8 cellular contexts compared by ENCODE assay signal in genomic region chr12:12725956-12726542, GRCh38. TPM values are rescaled to one million over a fixed set of nuclear protein-coding genes. Genes with fewer than 3 reads are reported as not detected.
DNase-seq lines count a peak whose midpoint lies in the region; ATAC-seq and TF ChIP-seq lines count a peak whose summit lies in the region.

No MANE protein-coding gene starts in this region.

- H3K4me3 ChIP-seq in DND-41 (ENCODE audit: low read depth in 1 of 2, low read length in 2 of 2) (peak overlapping the region; percentile 63 to 69), NB4 (ENCODE audit: low read depth, low read length) (peak overlapping the region; percentile 94), endocrine pancreas (ENCODE audit: control insufficient read depth, insufficient read depth, low read length) (peak overlapping the region; percentile 87), neuronal stem cell (ENCODE audit: low read length in 2 of 2) (peak overlapping the region; percentile 84)

- H2AFZ ChIP-seq in DND-41 (ENCODE audit: low read depth, low read length) (peak overlapping the region; percentile 53), neuronal stem cell (ENCODE audit: low read length) (peak overlapping the region; percentile 89)

- H3K9ac ChIP-seq in DND-41 (ENCODE audit: low read depth, low read length), result peak overlapping the region; percentile 100
- H3K9ac ChIP-seq in endocrine pancreas (ENCODE audit: control insufficient read depth, insufficient read depth, low read length), result no peak overlapping the region
- peak overlapping the region; percentile 97 for H3K9ac ChIP-seq in neuronal stem cell (ENCODE audit: low read depth, low read length, poor library complexity)

- no peak overlapping the region for H2BK15ac ChIP-seq in neuronal stem cell (ENCODE audit: low read length)

- no peak overlapping the region for H4K8ac ChIP-seq in neuronal stem cell (ENCODE audit: low read depth, low read length)

- no CpG with 5 or more reads among the region's 26 CpGs for WGBS in neuronal stem cell (ENCODE audit: extremely low coverage in 2 of 2, insufficient read length in 2 of 2, insufficient replicate concordance in 1 of 2), 2 donors

- H4K91ac ChIP-seq in neuronal stem cell (ENCODE audit: low read depth, low read length, poor library complexity), result no peak overlapping the region

- TF ChIP-seq CTCF in DND-41 (IDR thresholded peaks at IDR 0.05; ENCODE audit: borderline replicate concordance, extremely low read depth, low read length, poor library complexity, severe bottlenecking) (no peak), NB4 (IDR thresholded peaks at IDR 0.05; ENCODE audit: low read depth, low read length) (no peak)

- no peak for ATAC-seq in DND-41 (ENCODE audit: insufficient read depth, low read depth)
- ATAC-seq in HG03135 (IDR thresholded peaks at IDR 0.05; ENCODE audit: unreplicated experiment), result no peak
- ATAC-seq in GM19328 (IDR thresholded peaks at IDR 0.05; ENCODE audit: unreplicated experiment), result no peak
- ATAC-seq in GM19452 (IDR thresholded peaks at IDR 0.05; ENCODE audit: unreplicated experiment), result no peak

- no peak overlapping the region for H3K4ac ChIP-seq in neuronal stem cell (ENCODE audit: low read length)

- H2BK5ac ChIP-seq in neuronal stem cell (ENCODE audit: low read length), result peak overlapping the region; percentile 99

- TF ChIP-seq POLR2A in NB4 (IDR thresholded peaks at IDR 0.05; ENCODE audit: extremely low read depth, insufficient read length), result no peak

- H2AK5ac ChIP-seq in neuronal stem cell (ENCODE audit: low read depth, low read length), result no peak overlapping the region

- peaks cover 22% of the 10 kb centered on the region for H3K36me3 ChIP-seq in DND-41 (ENCODE audit: insufficient read depth, low read length)
- H3K36me3 ChIP-seq in endocrine pancreas (ENCODE audit: control insufficient read depth, insufficient read depth, low read length), result no peaks in the 10 kb centered on the region
- H3K36me3 ChIP-seq in neuronal stem cell (replicated peaks in 1 of 2; ENCODE audit: control insufficient read depth in 2 of 2, insufficient read depth in 2 of 2, low read length in 2 of 2), result peaks cover 0 to 29% of the 10 kb centered on the region in 2 donors

- peaks cover 89% of the 10 kb centered on the region for H3K79me2 ChIP-seq in DND-41 (ENCODE audit: insufficient read depth, low read length)

- peaks cover 6% of the 10 kb centered on the region; the same call in 1 of the 2 replicates for H4K20me1 ChIP-seq in DND-41 (ENCODE audit: insufficient read depth, low read length)

- H3K23ac ChIP-seq in neuronal stem cell (ENCODE audit: low read depth, low read length, poor library complexity), result peak overlapping the region; percentile 97

- peak overlapping the region; percentile 73 for H2BK12ac ChIP-seq in neuronal stem cell (ENCODE audit: low read length)

- H3K27ac ChIP-seq in DND-41 (ENCODE audit: low read length), result peak overlapping the region; percentile 89
- H3K27ac ChIP-seq in neuronal stem cell (replicated peaks; ENCODE audit: low read length), result peak overlapping the region; percentile 100

- no peaks in the 10 kb centered on the region for H3K27me3 ChIP-seq in DND-41 (ENCODE audit: insufficient read depth, low read length, poor library complexity)
- H3K27me3 ChIP-seq in endocrine pancreas (ENCODE audit: control insufficient read depth, insufficient read depth, low read length), result no peaks in the 10 kb centered on the region
- H3K27me3 ChIP-seq in neuronal stem cell (ENCODE audit: control insufficient read depth in 3 of 3, insufficient read depth in 3 of 3, low read depth in 1 of 3, low read length in 3 of 3), result no peaks in the 10 kb centered on the region

- DNase-seq in DND-41 (no peak), NB4 (ENCODE audit: low read depth) (no peak), neuronal stem cell (ENCODE audit: low spot score) (no peak), dedifferentiated amniotic fluid mesenchymal stem cell (ENCODE audit: extremely low spot score) (no peak)

- peak overlapping the region; percentile 99 for H3K18ac ChIP-seq in neuronal stem cell (ENCODE audit: low read length)

- peaks cover 4% of the 10 kb centered on the region for H3K79me1 ChIP-seq in neuronal stem cell (ENCODE audit: low read depth, low read length)

- H3K14ac ChIP-seq in neuronal stem cell (ENCODE audit: low read length), result peak overlapping the region; percentile 8

- no peak overlapping the region for H2BK120ac ChIP-seq in neuronal stem cell (ENCODE audit: low read depth, low read length)

- peak overlapping the region; percentile 71 for H3K4me2 ChIP-seq in DND-41 (ENCODE audit: insufficient read depth, low read length)
- H3K4me2 ChIP-seq in neuronal stem cell (ENCODE audit: insufficient read depth, low read length, poor library complexity, severe bottlenecking), result peak overlapping the region; percentile 80

- H3K9me3 ChIP-seq in DND-41 (ENCODE audit: insufficient read depth, low read length, severe bottlenecking) (no peaks in the 10 kb centered on the region), endocrine pancreas (ENCODE audit: control insufficient read depth, low read length) (no peaks in the 10 kb centered on the region), neuronal stem cell (replicated peaks in 1 of 2; ENCODE audit: control insufficient read depth in 2 of 2, insufficient read depth in 1 of 2, low read depth in 1 of 2, low read length in 2 of 2) (no peaks in the 10 kb centered on the region)

- H3K4me1 ChIP-seq in DND-41 (ENCODE audit: insufficient read depth, low read length) (peaks cover 54% of the 10 kb centered on the region), endocrine pancreas (ENCODE audit: control insufficient read depth, insufficient read depth, low read length) (peaks cover 28% of the 10 kb centered on the region), neuronal stem cell (ENCODE audit: control insufficient read depth in 2 of 2, insufficient read depth in 1 of 2, low read depth in 1 of 2, low read length in 2 of 2) (peaks cover 0 to 15% of the 10 kb centered on the region in 2 donors)

RNA-seq across cellular contexts. Expression of gene CDKN1B, which starts 8.9 kb away (rescaled TPM):
- polyA plus RNA-seq in neuronal stem cell (2013, experiment 1 of 2), result 49.7 TPM
- polyA plus RNA-seq in neuronal stem cell (2013, experiment 2 of 2), result 51.1 TPM

RNA-seq across cellular contexts. Expression of gene GPR19, which starts 30.1 kb away (rescaled TPM):
- polyA plus RNA-seq in neuronal stem cell (2013, experiment 1 of 2), result 32.4 TPM
- polyA plus RNA-seq in neuronal stem cell (2013, experiment 2 of 2), result 33.4 TPM

RNA-seq across cellular contexts. Expression of gene APOLD1, which starts 59.4 kb away (rescaled TPM):
- polyA plus RNA-seq in neuronal stem cell (2013, experiment 1 of 2), result 4.6 TPM
- 4.2 TPM for polyA plus RNA-seq in neuronal stem cell (2013, experiment 2 of 2)
